Comparison of ENCODE assay signal across 9 cellular contexts in genomic region chr13:66994498-66995365, GRCh38.
DNase-seq lines count a peak whose midpoint lies in the region; ATAC-seq and TF ChIP-seq lines count a peak whose summit lies in the region.
"Had no signal": no experiment of that assay in that cellular context is flagged by ENCODE, and none has a peak within 500 bp of the region (broad histone marks: within the 10 kb centered on the region; RNA-seq: fewer than 3 reads in every experiment).

No MANE protein-coding gene starts in this region.

- TF ChIP-seq POLR2A in gastroesophageal sphincter (IDR thresholded peaks at IDR 0.05): no peak

- H3K36me3 ChIP-seq in gastroesophageal sphincter: no peaks in the 10 kb centered on the region

- CTCF ChIA-PET in T-cell (lab: Charles Lee): no interaction called here

- H3K4me1 ChIP-seq in gastroesophageal sphincter: peaks cover 0 to 28% (median 3%) of the 10 kb centered on the region in 3 donors

- no peak overlapping the region for H3K27ac Mint-ChIP-seq in type B pancreatic cell
- no peak overlapping the region for H3K27ac Mint-ChIP-seq in T-cell
- H3K27ac Mint-ChIP-seq: stimulated activated naive CD8-positive, alpha-beta T cell treated with anti-CD3 and anti-CD28 coated beads, Interleukin-15, Interleukin-2, amounts not matched to agents 100 ng/mL and 50 ng/mL, for 24 hours had no signal

- H3K36me3 Mint-ChIP-seq in type B pancreatic cell (no peaks in the 10 kb centered on the region), T-cell (no peaks in the 10 kb centered on the region)

- POLR2A ChIA-PET in T-cell (lab: Charles Lee): no interaction called here

- H3K9me3 Mint-ChIP-seq in type B pancreatic cell (peaks cover 4% of the 10 kb centered on the region), T-cell (peaks cover 0 to 12% (median 3%) of the 10 kb centered on the region in 3 donors)

- H3K27ac ChIP-seq in gastroesophageal sphincter: peak overlapping the region in 3 of 4 donors; percentile 38 to 67 (median 63)

- peak overlapping the region; percentile 26 to 29 for H3K4me3 ChIP-seq in gastroesophageal sphincter

- ATAC-seq in HG03460 (IDR thresholded peaks at IDR 0.05; ENCODE audit: unreplicated experiment) (peak; percentile 52), gastroesophageal sphincter (peak; percentile 23), T-cell (replicated peaks in 1 of 4) (no peak)

- peaks cover 4% of the 10 kb centered on the region for H3K27me3 Mint-ChIP-seq in type B pancreatic cell
- no peaks in the 10 kb centered on the region for H3K27me3 Mint-ChIP-seq in T-cell
- H3K27me3 Mint-ChIP-seq: stimulated activated naive CD8-positive, alpha-beta T cell treated with anti-CD3 and anti-CD28 coated beads, Interleukin-15, Interleukin-2, amounts not matched to agents 100 ng/mL and 50 ng/mL, for 24 hours had no signal

- WGBS in gastroesophageal sphincter (ENCODE audit: low coverage in 1 of 2), 2 donors: 33 to 41% methylated on average over 12 to 13 of the region's 13 CpGs

- peak; percentile 14 for DNase-seq in NCI-H510A treated with DMSO at 0.1 percent for 48 hours (lab: John Stamatoyannopoulos, UW)
- no peak for DNase-seq in NCI-H510A (lab: John Stamatoyannopoulos, UW)
- no peak for DNase-seq in type B pancreatic cell (ENCODE audit: extremely low spot score, unreplicated experiment)
- no peak for DNase-seq in T-cell
- DNase-seq in OCI-M1 (lab: John Stamatoyannopoulos, UW): no peak
- no peak for DNase-seq in A172 (ENCODE audit: low spot score)

- TF ChIP-seq EP300 in gastroesophageal sphincter (IDR thresholded peaks at IDR 0.05): no peak

- no peaks in the 10 kb centered on the region for H3K27me3 ChIP-seq in gastroesophageal sphincter

- peak overlapping the region; percentile 61 for H3K4me3 Mint-ChIP-seq in type B pancreatic cell
- H3K4me3 Mint-ChIP-seq in T-cell: peak overlapping the region in 1 of 3 donors; percentile 33

- H3K4me1 Mint-ChIP-seq in type B pancreatic cell (ENCODE audit: unreplicated experiment) (peaks cover 4% of the 10 kb centered on the region), T-cell (peaks cover 0 to 6% (median 2%) of the 10 kb centered on the region in 3 donors)

- no peaks in the 10 kb centered on the region for H3K9me3 ChIP-seq in gastroesophageal sphincter

- TF ChIP-seq CTCF in gastroesophageal sphincter (IDR thresholded peaks at IDR 0.05) (no peak), type B pancreatic cell (conservative IDR thresholded peaks at IDR 0.05) (peak; percentile 10)

Comparison
In these comparisons a context has a peak if more than half of its experiments do, and no peak if none do; other contexts are left out.
1. ATAC-seq: peak in HG03460 (single experiment) and gastroesophageal sphincter (single experiment); none in T-cell (0 of 4).